Comparison of ENCODE assay signal across 1 cellular context in the genomic region with DNA sequence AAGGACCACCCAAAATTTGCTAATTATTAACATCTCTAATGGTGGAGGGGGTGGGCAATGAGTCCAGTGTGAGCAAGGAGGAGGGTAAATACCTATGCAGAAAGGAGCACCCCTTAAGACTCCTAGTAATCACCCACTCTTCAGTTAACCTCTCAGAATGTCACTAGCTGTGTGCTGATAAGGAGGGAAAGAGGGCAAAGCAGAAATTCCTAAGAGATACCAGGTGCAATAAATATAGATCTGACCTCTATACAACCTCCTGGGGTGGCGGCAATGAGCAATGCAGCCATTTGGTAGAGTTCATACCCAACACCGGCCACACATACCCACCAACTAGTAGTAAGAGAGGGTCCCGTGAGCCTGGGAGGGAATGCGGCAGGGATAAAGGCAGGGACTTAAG.
TF ChIP-seq lines count a peak whose summit lies in the region.

No MANE protein-coding gene starts in this region.

TF ChIP-seq in HepG2, 621 proteins besides CTCF, POLR2A, EP300 and RAD21:
- TF ChIP-seq NFATC3 (CRISPR knock-in tag; IDR thresholded peaks at IDR 0.05) (no peak), TAF15 (IDR thresholded peaks at IDR 0.05; ENCODE audit: low read depth, low read length, poor library complexity, severe bottlenecking) (no peak), RARG (CRISPR knock-in tag; IDR thresholded peaks at IDR 0.05; ENCODE audit: low read depth) (no peak), ZFP36L2 (CRISPR knock-in tag; IDR thresholded peaks at IDR 0.05) (no peak), ZNF569 (CRISPR knock-in tag; IDR thresholded peaks at IDR 0.05; ENCODE audit: borderline replicate concordance) (no peak), ZNF225 (CRISPR knock-in tag; IDR thresholded peaks at IDR 0.05) (no peak), ZNF136 (CRISPR knock-in tag; IDR thresholded peaks at IDR 0.05; ENCODE audit: low read depth) (no peak), EED (CRISPR knock-in tag; IDR thresholded peaks at IDR 0.05) (no peak), ARNTL (CRISPR knock-in tag; IDR thresholded peaks at IDR 0.05) (no peak)
